ENCODE assay signal across 11 cellular contexts in the genomic region with DNA sequence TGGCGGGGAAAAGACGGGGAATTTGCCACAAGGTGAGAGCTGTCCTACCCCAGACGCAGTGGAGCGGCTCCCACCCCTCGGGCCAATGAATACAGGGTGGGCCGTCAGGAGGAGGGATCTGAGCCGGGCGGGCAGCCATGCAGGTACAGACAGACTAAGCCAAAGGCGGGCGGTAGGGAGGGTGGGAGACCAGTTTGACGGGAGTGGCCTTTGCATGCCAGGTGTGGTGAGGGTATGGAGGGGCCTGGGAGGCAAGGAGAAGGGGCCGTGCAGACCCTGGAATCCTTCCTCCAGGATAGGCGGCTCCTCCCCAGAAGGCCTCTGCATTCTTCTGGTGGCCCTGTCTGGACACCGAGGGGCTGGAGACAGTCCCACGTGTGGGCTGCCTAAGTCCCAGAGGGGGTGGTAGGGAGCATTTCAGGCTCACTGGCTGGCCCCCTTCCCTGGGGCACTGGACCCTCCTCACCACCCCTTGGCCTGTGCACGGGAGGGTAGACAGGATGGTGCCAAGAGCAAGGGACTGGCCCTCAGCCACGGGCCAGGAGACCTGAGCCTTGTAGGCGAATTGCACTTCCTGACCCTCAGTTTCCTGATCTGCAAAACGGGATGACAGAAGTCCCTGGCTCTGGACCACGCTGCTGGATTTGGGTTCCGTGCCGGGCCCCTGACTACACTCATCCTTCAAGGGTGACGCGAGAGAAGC. TPM values are rescaled to one million over a fixed set of nuclear protein-coding genes. Genes with fewer than 3 reads are reported as not detected.
DNase-seq lines count a peak whose midpoint lies in the region; ATAC-seq and TF ChIP-seq lines count a peak whose summit lies in the region.
"Had no signal": no experiment of that assay in that cellular context is flagged by ENCODE, and none has a peak within 500 bp of the region (broad histone marks: within the 10 kb centered on the region; RNA-seq: fewer than 3 reads in every experiment).

No MANE protein-coding gene starts in this region.

- H3K36me3 ChIP-seq in esophagus muscularis mucosa (no peaks in the 10 kb centered on the region), neural progenitor cell (no peaks in the 10 kb centered on the region), aorta (ENCODE audit: control insufficient read depth in 1 of 2, insufficient read depth in 2 of 2, low read length in 1 of 2) (no peaks in the 10 kb centered on the region), A673 (ENCODE audit: insufficient read depth, low read length, poor library complexity, severe bottlenecking) (no peaks in the 10 kb centered on the region)

- no peak for ATAC-seq in Right ventricle myocardium superior (ENCODE audit: poor library complexity)
- ATAC-seq in left cardiac atrium, result no peak
- no peak for ATAC-seq in aorta (ENCODE audit: low FRiP score)
- no peak for ATAC-seq in GM18505 (IDR thresholded peaks at IDR 0.05; ENCODE audit: unreplicated experiment)

- H2AFZ ChIP-seq in neural progenitor cell (replicated peaks), result no peak overlapping the region

- H3K27me3 Mint-ChIP-seq in neural progenitor cell (ENCODE audit: insufficient read depth, low read depth), result peaks cover 9% of the 10 kb centered on the region
- H3K27me3 Mint-ChIP-seq: CD4-positive, alpha-beta memory T cell had no signal

- no peak overlapping the region for H3K27ac Mint-ChIP-seq in neural progenitor cell

- DNase-seq in Right ventricle myocardium superior (peak; percentile 49), left cardiac atrium (no peak), esophagus muscularis mucosa (ENCODE audit: extremely low spot score) (no peak), neural progenitor cell (ENCODE audit: low spot score) (peak; percentile 1), aorta (peak; percentile 58 to 74), A673 (ENCODE audit: low spot score) (no peak), iPS-NIHi7 (ENCODE audit: extremely low spot score) (no peak)
- DNase-seq: CD4-positive, alpha-beta memory T cell; NCI-H187 treated with DMSO at 0.1 percent for 48 hours; SIG-M5 had no signal

- TF ChIP-seq CTCF in esophagus muscularis mucosa (IDR thresholded peaks at IDR 0.05), result no peak
- no peak for TF ChIP-seq CTCF in neural progenitor cell (IDR thresholded peaks at IDR 0.05)
- no peak for TF ChIP-seq CTCF in A673 (conservative IDR thresholded peaks at IDR 0.05; ENCODE audit: low read depth, low read length)

- H3K9me3 ChIP-seq in esophagus muscularis mucosa, result no peaks in the 10 kb centered on the region
- no peaks in the 10 kb centered on the region for H3K9me3 ChIP-seq in neural progenitor cell (ENCODE audit: low read depth)
- no peaks in the 10 kb centered on the region for H3K9me3 ChIP-seq in aorta (ENCODE audit: control insufficient read depth, low read length)
- no peaks in the 10 kb centered on the region for H3K9me3 ChIP-seq in A673 (ENCODE audit: low read depth, low read length, poor library complexity, severe bottlenecking)

- no peak overlapping the region for H3K4me3 Mint-ChIP-seq in neural progenitor cell

- no peaks in the 10 kb centered on the region for H3K9me3 Mint-ChIP-seq in neural progenitor cell
- H3K9me3 Mint-ChIP-seq: CD4-positive, alpha-beta memory T cell had no signal

- no peaks in the 10 kb centered on the region for H4K20me1 ChIP-seq in neural progenitor cell (ENCODE audit: low read depth)

- intact Hi-C loops in Right ventricle myocardium superior (cut with DNase I), result no loop called here
- intact Hi-C loops in left cardiac atrium (cut with DNase I), result no loop called here
- intact Hi-C loops in esophagus muscularis mucosa (cut with DNase I), result no loop called here
- intact Hi-C loops in aorta (cut with DNase I), result no loop called here
- intact Hi-C loops in A673 (cut with micrococcal nuclease; ENCODE audit: unreplicated experiment), result no loop called here

- H3K27ac ChIP-seq in esophagus muscularis mucosa (replicated peaks in 1 of 4) (peak overlapping the region; percentile 59 to 82 (median 80)), neural progenitor cell (no peak overlapping the region), aorta (ENCODE audit: low read depth in 1 of 2, low read length in 2 of 2) (no peak overlapping the region), A673 (ENCODE audit: low read depth, low read length, poor library complexity, severe bottlenecking) (no peak overlapping the region)

- TF ChIP-seq EP300 in esophagus muscularis mucosa (IDR thresholded peaks at IDR 0.05), result no peak

- POLR2A ChIA-PET in A673 (lab: Charles Lee; ENCODE audit: low non-redundant PET), result no interaction called here

- H3K4me1 ChIP-seq in esophagus muscularis mucosa (peaks cover 84 to 96% (median 94%) of the 10 kb centered on the region in 4 donors), neural progenitor cell (peaks cover 5% of the 10 kb centered on the region), aorta (ENCODE audit: control insufficient read depth in 1 of 2, insufficient read depth in 2 of 2, low read length in 2 of 2) (no peaks in the 10 kb centered on the region), A673 (ENCODE audit: insufficient read depth, low read length, poor library complexity, severe bottlenecking) (peaks cover 26% of the 10 kb centered on the region)

- TF ChIP-seq POLR2A in esophagus muscularis mucosa (IDR thresholded peaks at IDR 0.05; ENCODE audit: low read depth) (no peak), GM18505 (IDR thresholded peaks at IDR 0.05; ENCODE audit: borderline replicate concordance, extremely low read depth, insufficient read depth, insufficient read length) (no peak)

- H3K4me2 ChIP-seq in neural progenitor cell, result no peak overlapping the region

- H3K4me1 Mint-ChIP-seq in neural progenitor cell, result peaks cover 13% of the 10 kb centered on the region

- CTCF ChIA-PET in A673 (lab: Charles Lee), result no interaction called here

- H3K36me3 Mint-ChIP-seq in neural progenitor cell, result no peaks in the 10 kb centered on the region
- H3K36me3 Mint-ChIP-seq: CD4-positive, alpha-beta memory T cell had no signal

- no peaks in the 10 kb centered on the region for H3K27me3 ChIP-seq in esophagus muscularis mucosa
- H3K27me3 ChIP-seq in neural progenitor cell, result peaks cover 32% of the 10 kb centered on the region
- no peaks in the 10 kb centered on the region for H3K27me3 ChIP-seq in aorta (ENCODE audit: control insufficient read depth in 1 of 2, insufficient read depth in 2 of 2, low read length in 1 of 2)
- H3K27me3 ChIP-seq in A673 (replicated peaks; ENCODE audit: insufficient read depth, low read depth, low read length, poor library complexity), result no peaks in the 10 kb centered on the region

- H3F3A ChIP-seq in neural progenitor cell (ENCODE audit: low read depth), result peaks cover 5% of the 10 kb centered on the region

- 87% methylated on average over 18 of the region's 24 CpGs for WGBS in esophagus muscularis mucosa
- WGBS in aorta, 2 donors, result 88 to 92% methylated on average over 24 of the region's 24 CpGs

- BruUV-seq in A673 (replicated peaks; lab: Mats Ljungman, UMichigan), result no TSS peak

- no peak overlapping the region for H3K4me3 ChIP-seq in esophagus muscularis mucosa
- no peak overlapping the region for H3K4me3 ChIP-seq in neural progenitor cell
- H3K4me3 ChIP-seq in aorta (ENCODE audit: low read length in 2 of 2), result no peak overlapping the region
- no peak overlapping the region for H3K4me3 ChIP-seq in A673 (ENCODE audit: low read depth, low read length, poor library complexity, severe bottlenecking)

- H3K9ac ChIP-seq in neural progenitor cell, result no peak overlapping the region

- no peaks in the 10 kb centered on the region for H3K79me2 ChIP-seq in neural progenitor cell (ENCODE audit: low read depth)

RNA-seq across cellular contexts. Expression of a gene that starts 2.8 kb away (rescaled TPM):
- total RNA-seq in Right ventricle myocardium superior (24.9 TPM), left cardiac atrium (10 to 100 TPM; 28.3 to 28.5 TPM), esophagus muscularis mucosa (10 to 100 TPM; 25.2 to 34.5 (median 31.5) TPM), neural progenitor cell (ENCODE audit: low replicate concordance) (11.8 and 30.8 TPM in 2 replicates), aorta (10 to 100 TPM; 47.8 to 75.4 TPM), A673 (2021) (34.4 and 37.7 TPM in 2 replicates)
- 10 to 100 TPM in 1 of 2 donors, 1 to 10 TPM in 1; 6.2 to 13.8 TPM for polyA plus RNA-seq in aorta

RNA-seq across cellular contexts. Expression of a gene that starts 39.6 kb away (rescaled TPM):
- total RNA-seq in Right ventricle myocardium superior (25.9 TPM), left cardiac atrium (10 to 100 TPM; 23.2 to 31.4 TPM), esophagus muscularis mucosa (10 to 100 TPM; 56.1 to 85.5 (median 75.4) TPM), neural progenitor cell (ENCODE audit: low replicate concordance) (24.5 and 37.6 TPM in 2 replicates), aorta (10 to 100 TPM; 37.4 to 39.4 TPM), A673 (2021) (31.9 and 32.5 TPM in 2 replicates)
- 10 to 100 TPM; 37.2 to 43.8 TPM for polyA plus RNA-seq in aorta

RNA-seq across cellular contexts. Expression of a gene that starts 47.9 kb away (rescaled TPM):
- total RNA-seq in Right ventricle myocardium superior, result 217 TPM
- 100 to 1,000 TPM; 200 to 209 TPM for total RNA-seq in left cardiac atrium
- 100 to 1,000 TPM; 253 to 402 (median 311) TPM for total RNA-seq in esophagus muscularis mucosa
- total RNA-seq in neural progenitor cell (ENCODE audit: low replicate concordance), result 131 and 140 TPM in 2 replicates
- 100 to 1,000 TPM; 305 to 351 TPM for total RNA-seq in aorta
- 100 to 1,000 TPM in 1 of 2 donors, 10 to 100 TPM in 1; 98.3 to 263 TPM for polyA plus RNA-seq in aorta
- total RNA-seq in A673 (2021), result 232 and 237 TPM in 2 replicates

Comparison
In these comparisons a context has a peak if more than half of its experiments do, and no peak if none do; other contexts are left out.
1. DNase-seq: peak in Right ventricle myocardium superior (single experiment), neural progenitor cell (single experiment) and aorta (2 of 2); none in left cardiac atrium (single experiment), esophagus muscularis mucosa (single experiment), A673 (single experiment) and iPS-NIHi7 (single experiment).
2. H3K27ac ChIP-seq: peak in esophagus muscularis mucosa (4 of 4); none in neural progenitor cell (single experiment), aorta (0 of 2) and A673 (single experiment).